Comparison of ENCODE assay signal across 1 cellular context in the genomic region with DNA sequence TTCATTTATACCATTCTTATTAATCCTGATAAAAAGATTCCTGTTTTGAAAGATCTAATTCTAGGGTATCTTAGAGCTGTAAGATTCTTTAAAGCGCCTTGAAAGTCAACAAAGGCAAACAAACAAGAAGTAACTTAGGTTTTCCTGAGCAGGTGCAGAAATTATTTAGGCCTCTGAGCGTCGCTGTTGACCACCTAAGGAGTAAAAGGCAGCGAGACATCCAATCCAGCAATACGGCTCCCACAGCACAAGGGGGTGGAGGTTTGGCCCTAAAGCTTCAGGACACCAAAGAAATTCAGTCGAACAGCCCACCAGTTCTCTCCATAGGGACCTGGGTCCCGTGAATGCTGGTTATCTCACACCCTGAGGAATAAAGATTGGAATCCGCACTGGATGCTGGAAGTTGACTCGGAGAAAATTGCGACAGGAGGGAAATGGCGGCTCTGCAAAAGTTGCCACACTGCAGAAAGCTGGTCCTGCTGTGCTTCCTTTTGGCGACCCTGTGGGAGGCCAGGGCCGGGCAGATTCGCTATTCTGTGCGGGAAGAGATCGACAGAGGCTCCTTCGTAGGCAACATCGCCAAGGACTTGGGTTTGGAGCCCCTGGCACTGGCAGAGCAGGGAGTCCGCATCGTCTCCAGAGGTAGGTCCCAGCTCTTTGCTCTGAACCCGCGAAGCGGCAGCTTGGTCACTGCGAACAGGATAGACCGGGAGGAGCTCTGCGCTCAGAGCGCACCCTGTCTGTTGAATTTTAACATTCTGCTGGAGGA.
TF ChIP-seq lines count a peak whose summit lies in the region.

PCDHGA2 (plus strand) TSS at position 223 of the 769 bp plus-strand sequence.

TF ChIP-seq in WTC11, 78 proteins besides CTCF, POLR2A, EP300 and RAD21 (continued from another document):
- TF ChIP-seq PRDM15 (CRISPR knock-in tag; IDR thresholded peaks at IDR 0.05) = no peak
- TF ChIP-seq, protein P1, sequence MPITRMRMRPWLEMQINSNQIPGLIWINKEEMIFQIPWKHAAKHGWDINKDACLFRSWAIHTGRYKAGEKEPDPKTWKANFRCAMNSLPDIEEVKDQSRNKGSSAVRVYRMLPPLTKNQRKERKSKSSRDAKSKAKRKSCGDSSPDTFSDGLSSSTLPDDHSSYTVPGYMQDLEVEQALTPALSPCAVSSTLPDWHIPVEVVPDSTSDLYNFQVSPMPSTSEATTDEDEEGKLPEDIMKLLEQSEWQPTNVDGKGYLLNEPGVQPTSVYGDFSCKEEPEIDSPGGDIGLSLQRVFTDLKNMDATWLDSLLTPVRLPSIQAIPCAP (CRISPR knock-in tag; IDR thresholded peaks at IDR 0.05) = no peak
- no peak for TF ChIP-seq ZNF317 (CRISPR knock-in tag; IDR thresholded peaks at IDR 0.05; ENCODE audit: borderline replicate concordance, low read depth)
- TF ChIP-seq, protein P2, sequence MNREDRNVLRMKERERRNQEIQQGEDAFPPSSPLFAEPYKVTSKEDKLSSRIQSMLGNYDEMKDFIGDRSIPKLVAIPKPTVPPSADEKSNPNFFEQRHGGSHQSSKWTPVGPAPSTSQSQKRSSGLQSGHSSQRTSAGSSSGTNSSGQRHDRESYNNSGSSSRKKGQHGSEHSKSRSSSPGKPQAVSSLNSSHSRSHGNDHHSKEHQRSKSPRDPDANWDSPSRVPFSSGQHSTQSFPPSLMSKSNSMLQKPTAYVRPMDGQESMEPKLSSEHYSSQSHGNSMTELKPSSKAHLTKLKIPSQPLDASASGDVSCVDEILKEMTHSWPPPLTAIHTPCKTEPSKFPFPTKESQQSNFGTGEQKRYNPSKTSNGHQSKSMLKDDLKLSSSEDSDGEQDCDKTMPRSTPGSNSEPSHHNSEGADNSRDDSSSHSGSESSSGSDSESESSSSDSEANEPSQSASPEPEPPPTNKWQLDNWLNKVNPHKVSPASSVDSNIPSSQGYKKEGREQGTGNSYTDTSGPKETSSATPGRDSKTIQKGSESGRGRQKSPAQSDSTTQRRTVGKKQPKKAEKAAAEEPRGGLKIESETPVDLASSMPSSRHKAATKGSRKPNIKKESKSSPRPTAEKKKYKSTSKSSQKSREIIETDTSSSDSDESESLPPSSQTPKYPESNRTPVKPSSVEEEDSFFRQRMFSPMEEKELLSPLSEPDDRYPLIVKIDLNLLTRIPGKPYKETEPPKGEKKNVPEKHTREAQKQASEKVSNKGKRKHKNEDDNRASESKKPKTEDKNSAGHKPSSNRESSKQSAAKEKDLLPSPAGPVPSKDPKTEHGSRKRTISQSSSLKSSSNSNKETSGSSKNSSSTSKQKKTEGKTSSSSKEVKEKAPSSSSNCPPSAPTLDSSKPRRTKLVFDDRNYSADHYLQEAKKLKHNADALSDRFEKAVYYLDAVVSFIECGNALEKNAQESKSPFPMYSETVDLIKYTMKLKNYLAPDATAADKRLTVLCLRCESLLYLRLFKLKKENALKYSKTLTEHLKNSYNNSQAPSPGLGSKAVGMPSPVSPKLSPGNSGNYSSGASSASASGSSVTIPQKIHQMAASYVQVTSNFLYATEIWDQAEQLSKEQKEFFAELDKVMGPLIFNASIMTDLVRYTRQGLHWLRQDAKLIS (CRISPR knock-in tag; IDR thresholded peaks at IDR 0.05; ENCODE audit: borderline replicate concordance) = no peak
- no peak for TF ChIP-seq ZNF232 (CRISPR knock-in tag; IDR thresholded peaks at IDR 0.05)
- TF ChIP-seq SMAD4 (CRISPR knock-in tag; IDR thresholded peaks at IDR 0.05) = no peak
- TF ChIP-seq, protein P3, sequence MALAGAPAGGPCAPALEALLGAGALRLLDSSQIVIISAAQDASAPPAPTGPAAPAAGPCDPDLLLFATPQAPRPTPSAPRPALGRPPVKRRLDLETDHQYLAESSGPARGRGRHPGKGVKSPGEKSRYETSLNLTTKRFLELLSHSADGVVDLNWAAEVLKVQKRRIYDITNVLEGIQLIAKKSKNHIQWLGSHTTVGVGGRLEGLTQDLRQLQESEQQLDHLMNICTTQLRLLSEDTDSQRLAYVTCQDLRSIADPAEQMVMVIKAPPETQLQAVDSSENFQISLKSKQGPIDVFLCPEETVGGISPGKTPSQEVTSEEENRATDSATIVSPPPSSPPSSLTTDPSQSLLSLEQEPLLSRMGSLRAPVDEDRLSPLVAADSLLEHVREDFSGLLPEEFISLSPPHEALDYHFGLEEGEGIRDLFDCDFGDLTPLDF (CRISPR knock-in tag; IDR thresholded peaks at IDR 0.05) = no peak
